28 cellular contexts compared by ENCODE assay signal in genomic region chr6:75438186-75438880, GRCh38. TPM values are rescaled to one million over a fixed set of nuclear protein-coding genes. Genes with fewer than 3 reads are reported as not detected.
DNase-seq lines count a peak whose midpoint lies in the region; ATAC-seq and TF ChIP-seq lines count a peak whose summit lies in the region.
"Had no signal": no experiment of that assay in that cellular context is flagged by ENCODE, and none has a peak within 500 bp of the region (broad histone marks: within the 10 kb centered on the region; RNA-seq: fewer than 3 reads in every experiment).

No MANE protein-coding gene starts in this region.

- H3K27me3 Mint-ChIP-seq in chondrocyte (ENCODE audit: low read depth) = no peaks in the 10 kb centered on the region
- H3K27me3 Mint-ChIP-seq in glutamatergic neuron (ENCODE audit: unreplicated experiment) = no peaks in the 10 kb centered on the region
- H3K27me3 Mint-ChIP-seq: natural killer cell treated with Interleukin-12 subunit alpha and Interleukin-12 subunit beta and Interleukin-15 and Interleukin-18, amount 100 ng/mL, for 72 hours had no signal

- TF ChIP-seq POLR2A in esophagus squamous epithelium (IDR thresholded peaks at IDR 0.05) = no peak

- H3K36me3 Mint-ChIP-seq in chondrocyte (ENCODE audit: low read depth) (no peaks in the 10 kb centered on the region), glutamatergic neuron (ENCODE audit: unreplicated experiment) (no peaks in the 10 kb centered on the region)
- H3K36me3 Mint-ChIP-seq: memory B cell; natural killer cell treated with Interleukin-12 subunit alpha and Interleukin-12 subunit beta and Interleukin-15 and Interleukin-18, amount 100 ng/mL, for 72 hours had no signal

- peak overlapping the region; percentile 68 for H3K27ac ChIP-seq in cardiac muscle cell
- peak overlapping the region in 3 of 4 donors; percentile 57 to 75 (median 74) for H3K27ac ChIP-seq in esophagus squamous epithelium
- peak overlapping the region; percentile 59 for H3K27ac ChIP-seq in muscle layer of colon (ENCODE audit: low read depth, low read length)
- H3K27ac ChIP-seq in tibial artery = peak overlapping the region; percentile 66 to 71
- H3K27ac ChIP-seq: PC-9, prostate gland, SJCRH30, VCaP had no signal

- H3K4me3 Mint-ChIP-seq in chondrocyte (ENCODE audit: unreplicated experiment) = no peak overlapping the region
- H3K4me3 Mint-ChIP-seq in glutamatergic neuron (ENCODE audit: unreplicated experiment) = no peak overlapping the region
- H3K4me3 Mint-ChIP-seq: central memory CD8-positive, alpha-beta T cell; memory B cell; natural killer cell treated with Interleukin-12 subunit alpha and Interleukin-12 subunit beta and Interleukin-15 and Interleukin-18, amount 100 ng/mL, for 72 hours; T-helper 17 cell had no signal

- H3K9ac ChIP-seq in muscle layer of colon (ENCODE audit: low read length) = no peak overlapping the region

- H3K4me3 ChIP-seq in cardiac muscle cell (no peak overlapping the region), esophagus squamous epithelium (no peak overlapping the region), muscle layer of colon (ENCODE audit: low read depth in 1 of 2, low read length in 2 of 2) (no peak overlapping the region), tibial artery (no peak overlapping the region)
- H3K4me3 ChIP-seq: PC-9, prostate gland, SJCRH30, vagina had no signal

- H3K27ac Mint-ChIP-seq in chondrocyte (ENCODE audit: unreplicated experiment) (no peak overlapping the region), glutamatergic neuron (ENCODE audit: unreplicated experiment) (no peak overlapping the region)
- H3K27ac Mint-ChIP-seq: memory B cell; natural killer cell treated with Interleukin-12 subunit alpha and Interleukin-12 subunit beta and Interleukin-15 and Interleukin-18, amount 100 ng/mL, for 72 hours; T-helper 17 cell had no signal

- WGBS in esophagus squamous epithelium, 2 donors = 88 to 90% methylated on average over 1 of the region's 1 CpG

- DNase-seq in cardiac muscle cell (ENCODE audit: low read depth in 1 of 2, low spot score in 1 of 2) (peak in 1 of 2 donors; percentile 73), left ventricle myocardium superior (no peak), esophagus squamous epithelium (lab: John Stamatoyannopoulos, UW) (no peak), tibial artery (no peak), chondrocyte (ENCODE audit: low spot score) (no peak), glutamatergic neuron (no peak)
- DNase-seq: activated gamma-delta T cell treated with Interleukin-2 at 50 U/mL for 16 hours; amniotic stem cell; BE2C; COR-L47; DND-41; effector CD8-positive, alpha-beta T cell; islet precursor cell; KBM-7; NCI-H1694 treated with DMSO at 0.1 percent for 48 hours; PC-9; SJCRH30; stimulated activated CD4-positive, alpha-beta T cell treated with anti-CD3 and anti-CD28 coated beads, Interleukin-12 subunit alpha, Interleukin-12 subunit beta, amount 100 ng/mL, for 4 hours; stimulated activated CD8-positive, alpha-beta memory T cell treated with anti-CD3 and anti-CD28 coated beads, Interleukin-4, amount 100 ng/mL, for 48 hours; T-helper 17 cell had no signal

- H3K27me3 ChIP-seq in cardiac muscle cell = no peaks in the 10 kb centered on the region
- no peaks in the 10 kb centered on the region for H3K27me3 ChIP-seq in esophagus squamous epithelium
- no peaks in the 10 kb centered on the region for H3K27me3 ChIP-seq in muscle layer of colon (ENCODE audit: control insufficient read depth in 1 of 2, insufficient read depth in 2 of 2, low read length in 2 of 2)
- H3K27me3 ChIP-seq in tibial artery = no peaks in the 10 kb centered on the region
- H3K27me3 ChIP-seq: BE2C, SJCRH30, vagina had no signal

- peaks cover 14% of the 10 kb centered on the region for H3K4me1 ChIP-seq in cardiac muscle cell (ENCODE audit: low read depth)
- peaks cover 0 to 26% (median 0%) of the 10 kb centered on the region in 3 donors for H3K4me1 ChIP-seq in esophagus squamous epithelium
- peaks cover 38% of the 10 kb centered on the region for H3K4me1 ChIP-seq in muscle layer of colon (ENCODE audit: insufficient read depth, low read length)
- peaks cover 0 to 52% (median 29%) of the 10 kb centered on the region in 4 donors for H3K4me1 ChIP-seq in tibial artery
- H3K4me1 ChIP-seq: BE2C, prostate gland, SJCRH30 had no signal

- no peak for TF ChIP-seq CTCF in cardiac muscle cell (IDR thresholded peaks at IDR 0.05; ENCODE audit: low read depth, low read length)
- no peak for TF ChIP-seq CTCF in esophagus squamous epithelium (IDR thresholded peaks at IDR 0.05)
- TF ChIP-seq CTCF in tibial artery (IDR thresholded peaks at IDR 0.05) = no peak
- no peak for TF ChIP-seq CTCF in chondrocyte (IDR thresholded peaks at IDR 0.05)
- TF ChIP-seq CTCF in glutamatergic neuron (IDR thresholded peaks at IDR 0.05; ENCODE audit: partially characterized antibody, unreplicated experiment) = no peak

- H3K36me3 ChIP-seq in cardiac muscle cell (no peaks in the 10 kb centered on the region), esophagus squamous epithelium (no peaks in the 10 kb centered on the region), muscle layer of colon (ENCODE audit: insufficient read depth, low read length) (no peaks in the 10 kb centered on the region), tibial artery (no peaks in the 10 kb centered on the region)
- H3K36me3 ChIP-seq: BE2C, prostate gland, SJCRH30, vagina had no signal

- intact Hi-C loops in left ventricle myocardium superior (cut with micrococcal nuclease) = loop anchor here (10.0 kb wide), 1 partner anchor 46 kb away; no protein-coding TSS in a partner anchor
- intact Hi-C loops in esophagus squamous epithelium (cut with DNase I) = no loop called here
- intact Hi-C loops in tibial artery (cut with DNase I; ENCODE audit: low total_unique reads) = no loop called here

- H3K9me3 ChIP-seq in cardiac muscle cell (ENCODE audit: low read depth) (no peaks in the 10 kb centered on the region), esophagus squamous epithelium (no peaks in the 10 kb centered on the region), muscle layer of colon (ENCODE audit: low read length) (no peaks in the 10 kb centered on the region), tibial artery (no peaks in the 10 kb centered on the region)
- H3K9me3 ChIP-seq: BE2C, prostate gland, SJCRH30, vagina had no signal

- H3K9me3 Mint-ChIP-seq in chondrocyte (ENCODE audit: low read depth) (no peaks in the 10 kb centered on the region), glutamatergic neuron (ENCODE audit: unreplicated experiment) (peaks cover 6% of the 10 kb centered on the region)
- H3K9me3 Mint-ChIP-seq: central memory CD8-positive, alpha-beta T cell; natural killer cell treated with Interleukin-12 subunit alpha and Interleukin-12 subunit beta and Interleukin-15 and Interleukin-18, amount 100 ng/mL, for 72 hours had no signal

- ATAC-seq in left ventricle myocardium superior = no peak
- no peak for ATAC-seq in GM18870 (IDR thresholded peaks at IDR 0.05; ENCODE audit: unreplicated experiment)
- ATAC-seq: natural killer cell treated with Interleukin-12 subunit alpha and Interleukin-12 subunit beta and Interleukin-15 and Interleukin-18, amount 100 ng/mL, for 72 hours; T-helper 17 cell had no signal

- H3K4me1 Mint-ChIP-seq in chondrocyte (ENCODE audit: low read depth) = peaks cover 22% of the 10 kb centered on the region
- no peaks in the 10 kb centered on the region for H3K4me1 Mint-ChIP-seq in glutamatergic neuron (ENCODE audit: low read depth, unreplicated experiment)
- H3K4me1 Mint-ChIP-seq: central memory CD8-positive, alpha-beta T cell; memory B cell; T-helper 17 cell had no signal

RNA-seq across cellular contexts. Expression of gene FILIP1, which starts 55.3 kb away (rescaled TPM):
- total RNA-seq in cardiac muscle cell = 56.8 and 107 TPM in 2 replicates
- polyA plus RNA-seq in cardiac muscle cell = 64.8 and 84.7 TPM in 2 replicates
- 156 TPM for total RNA-seq in left ventricle myocardium superior
- total RNA-seq in esophagus squamous epithelium = 10 to 100 TPM in 1 of 4 donors, 1 to 10 TPM in 1, under 1 TPM in 2; 0.49 to 13.4 (median 2.3) TPM
- 0.51 to 7.1 TPM (median 7.0 TPM) in 3 replicates for total RNA-seq in chondrocyte
- 0.69 TPM for total RNA-seq in glutamatergic neuron (ENCODE audit: unreplicated experiment)
- total RNA-seq: natural killer cell treated with Interleukin-12 subunit alpha and Interleukin-12 subunit beta and Interleukin-15 and Interleukin-18, amount 100 ng/mL, for 72 hours had no signal
